ENCODE assay signal across 1 cellular context in genomic region chr20:15637971-15638754, GRCh38.
TF ChIP-seq lines count a peak whose summit lies in the region.

No MANE protein-coding gene starts in this region.

TF ChIP-seq in WTC11, 78 proteins besides CTCF, POLR2A, EP300 and RAD21 (continued from another document):
- TF ChIP-seq USF2 (CRISPR knock-in tag; IDR thresholded peaks at IDR 0.05) (no peak), ZBTB43 (CRISPR knock-in tag; IDR thresholded peaks at IDR 0.05) (no peak), MAX (CRISPR knock-in tag; IDR thresholded peaks at IDR 0.05) (no peak), ETV6 (CRISPR knock-in tag; IDR thresholded peaks at IDR 0.05) (no peak)
TF ChIP-seq in WTC11: peak in this region for 0.
